In genomic region chr2:149587220-149587949, GRCh38 we compare ENCODE assay signal across 7 cellular contexts. TPM values are rescaled to one million over a fixed set of nuclear protein-coding genes. Genes with fewer than 3 reads are reported as not detected.
DNase-seq lines count a peak whose midpoint lies in the region; ATAC-seq, FAIRE-seq and TF ChIP-seq lines count a peak whose summit lies in the region.

Gene MMADHC, minus strand, starts transcription at chr2:149587775. Its CDS starts 678 bp downstream, at chr2:149587097.

- no peaks in the 10 kb centered on the region for H3K36me3 ChIP-seq in hepatocyte (replicated peaks; ENCODE audit: insufficient read depth, low read depth)

- under 1% methylated on average over 45 of the region's 45 CpGs for WGBS in hepatocyte (ENCODE audit: low lambda C conversion rate, missing lambda C conversion rate)

- H3K9me3 ChIP-seq in hepatocyte (ENCODE audit: low read depth): no peaks in the 10 kb centered on the region

- peak; percentile 94 for FAIRE-seq in GM18507 (lab: Jason Lieb, UNC)

- H3K79me2 ChIP-seq in hepatocyte: peaks cover 55% of the 10 kb centered on the region

- H3K4me1 ChIP-seq in hepatocyte (ENCODE audit: insufficient read depth): peaks cover 13% of the 10 kb centered on the region

- ATAC-seq in HG02981 (IDR thresholded peaks at IDR 0.05; ENCODE audit: unreplicated experiment): peak; percentile 99

- H3K9me2 ChIP-seq in hepatocyte (replicated peaks; ENCODE audit: insufficient read depth): no peaks in the 10 kb centered on the region

- peaks cover 23% of the 10 kb centered on the region for H4K20me1 ChIP-seq in hepatocyte (ENCODE audit: insufficient read depth, poor library complexity, severe bottlenecking)

- peak within 1 kb of the TSS; percentile 82 for H3K4me2 ChIP-seq in hepatocyte

- TF ChIP-seq CTCF in astrocyte of the cerebellum (IDR thresholded peaks at IDR 0.05; ENCODE audit: low read depth, low read length, missing control alignments) (no peak), hepatocyte (IDR thresholded peaks at IDR 0.05; ENCODE audit: poor library complexity) (no peak)

- H3K4me3 ChIP-seq in astrocyte of the cerebellum (ENCODE audit: low read depth, low read length) (peak within 1 kb of the TSS; percentile 86), hepatocyte (peak within 1 kb of the TSS; percentile 75)

- in situ Hi-C loops in astrocyte of the cerebellum (cut with HindIII; ENCODE audit: low sequenced_read_pairs): no loop called here

- H3K27ac ChIP-seq in hepatocyte: peak within 1 kb of the TSS; percentile 99

- DNase-seq in GM18507 (ENCODE audit: extremely low spot score, insufficient read length, low read depth) (peak; percentile 77), NCI-H2029 treated with DMSO at 0.1 percent for 48 hours (lab: John Stamatoyannopoulos, UW) (peak; percentile 83), T-helper 9 cell (peak; percentile 83), astrocyte of the cerebellum (ENCODE audit: low read depth) (peak; percentile 92), hepatocyte (ENCODE audit: low spot score) (peak; percentile 98), retina (peak; percentile 93)

- H2AFZ ChIP-seq in hepatocyte: peak within 1 kb of the TSS; percentile 71

- H3K27me3 ChIP-seq in hepatocyte: no peaks in the 10 kb centered on the region

RNA-seq across cellular contexts. Expression of gene MMADHC, which starts in this region (rescaled TPM):
- 156 and 158 TPM in 2 replicates for total RNA-seq in hepatocyte
- 134 and 138 TPM in 2 replicates for polyA plus RNA-seq in hepatocyte

Comparison
In these comparisons a context has a peak if more than half of its experiments do, and no peak if none do; other contexts are left out.
1. Peak in every context shown above with its lines: DNase-seq, ATAC-seq, H3K4me3 ChIP-seq and H3K27ac ChIP-seq.